In genomic region chr11:28107726-28108618, GRCh38 we compare ENCODE assay signal across 1 cellular context.
A peak's percentile ranks its signal among the peaks of the same experiment; 100 is the strongest.
TF ChIP-seq lines count a peak whose summit lies in the region.

TSS of gene KIF18A (minus strand) at chr11:28108156. CDS start at chr11:28097947, 10,209 bp downstream.
A gene with protein sequence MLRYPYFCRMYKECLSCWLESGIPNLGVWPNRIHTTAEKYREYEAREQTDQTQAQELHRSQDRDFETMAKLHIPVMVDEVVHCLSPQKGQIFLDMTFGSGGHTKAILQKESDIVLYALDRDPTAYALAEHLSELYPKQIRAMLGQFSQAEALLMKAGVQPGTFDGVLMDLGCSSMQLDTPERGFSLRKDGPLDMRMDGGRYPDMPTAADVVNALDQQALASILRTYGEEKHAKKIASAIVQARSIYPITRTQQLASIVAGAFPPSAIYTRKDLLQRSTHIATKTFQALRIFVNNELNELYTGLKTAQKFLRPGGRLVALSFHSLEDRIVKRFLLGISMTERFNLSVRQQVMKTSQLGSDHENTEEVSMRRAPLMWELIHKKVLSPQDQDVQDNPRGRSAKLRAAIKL (plus strand): TSS chr11:28108388. CDS start chr11:28113335, 4,947 bp downstream.

TF ChIP-seq in K562, 482 proteins besides CTCF, POLR2A, EP300 and RAD21 (continued from another document and continues in another):
- TF ChIP-seq MLLT1 (IDR thresholded peaks at IDR 0.05) (peak; percentile 40 to 66; a peak in 2 of 4 replicates), GATAD2B (IDR thresholded peaks at IDR 0.05; ENCODE audit: borderline replicate concordance) (no peak), ZNF696 (CRISPR knock-in tag; conservative IDR thresholded peaks at IDR 0.05) (no peak), TAL1 (IDR thresholded peaks at IDR 0.05) (no peak), GATA2 (CRISPR knock-in tag; IDR thresholded peaks at IDR 0.05) (no peak), DACH1 (IDR thresholded peaks at IDR 0.05; ENCODE audit: partially characterized antibody) (no peak), ZNF644 (tag; IDR thresholded peaks at IDR 0.05; ENCODE audit: low read depth) (no peak), ZNF57 (CRISPR knock-in tag; IDR thresholded peaks at IDR 0.05) (no peak), NFRKB (IDR thresholded peaks at IDR 0.05; ENCODE audit: low read depth) (0 out of 2 replicates have a peak, but pooled peaks have one; percentile 41), ASH1L (IDR thresholded peaks at IDR 0.05; ENCODE audit: borderline replicate concordance, low read depth, partially characterized antibody) (no peak), POLR2AphosphoS5 (IDR thresholded peaks at IDR 0.05; ENCODE audit: control insufficient read depth, insufficient read depth, low read depth, low read length) (peak; percentile 76), DIDO1 (tag; IDR thresholded peaks at IDR 0.05; ENCODE audit: low read depth) (no peak), NELFE (IDR thresholded peaks at IDR 0.05; ENCODE audit: insufficient read depth, insufficient read length) (no peak), CBX3 (IDR thresholded peaks at IDR 0.05; ENCODE audit: borderline replicate concordance in 1 of 2, low read length in 2 of 2) (0 out of 3 replicates have a peak, but pooled peaks of 1 of the 2 experiments have one; percentile 39), NCOA1 (IDR thresholded peaks at IDR 0.05; ENCODE audit: low read depth) (0 out of 2 replicates have a peak, but pooled peaks have one; percentile 9), ZBTB49 (CRISPR knock-in tag; IDR thresholded peaks at IDR 0.05; ENCODE audit: borderline replicate concordance) (no peak), XRCC5 (IDR thresholded peaks at IDR 0.05; ENCODE audit: low read depth, low read length) (0 out of 2 replicates have a peak, but pooled peaks have one; percentile 72), NCOA6 (IDR thresholded peaks at IDR 0.05) (peak; percentile 73; the same call in 1 of the 2 replicates), ARNT (IDR thresholded peaks at IDR 0.05) (0 out of 4 replicates have a peak, but pooled peaks of 1 of the 2 experiments have one; percentile 15), PML (IDR thresholded peaks at IDR 0.05; ENCODE audit: low read length) (peak; percentile 44; the same call in 1 of the 2 replicates), TAF1 (IDR thresholded peaks at IDR 0.05; ENCODE audit: control insufficient read depth, extremely low read depth, insufficient read depth, low read length, severe bottlenecking) (peak; percentile 87), PCBP2 (IDR thresholded peaks at IDR 0.05; ENCODE audit: low read depth, low read length, poor library complexity, severe bottlenecking) (no peak), CSDE1 (IDR thresholded peaks at IDR 0.05) (peak in 1 of 2 experiments; percentile 93; a peak in 2 of 4 replicates), SRF (CRISPR knock-in tag; IDR thresholded peaks at IDR 0.05) (peak in 1 of 2 experiments; percentile 88; a peak in 2 of 4 replicates), TFAM (CRISPR knock-in tag; conservative IDR thresholded peaks at IDR 0.05) (no peak), E2F3 (CRISPR knock-in tag; IDR thresholded peaks at IDR 0.05) (peak; percentile 89), ATF3 (IDR thresholded peaks at IDR 0.05) (peak; percentile 92), ATF3 (CRISPR knock-in tag; conservative IDR thresholded peaks at IDR 0.05) (no peak; the same call in 1 of the 2 replicates), ZFX (CRISPR knock-in tag; IDR thresholded peaks at IDR 0.05) (peak; percentile 98), HDAC6 (IDR thresholded peaks at IDR 0.05; ENCODE audit: low read depth, low read length) (no peak), U2AF1 (optimal IDR thresholded peaks at IDR 0.05; ENCODE audit: low read depth, low read length) (no peak), FOS (IDR thresholded peaks at IDR 0.05; ENCODE audit: extremely low read depth, insufficient read length) (peak; percentile 35), RBFOX2 (IDR thresholded peaks at IDR 0.05; ENCODE audit: low read depth, low read length) (peak; percentile 91), THRAP3 (IDR thresholded peaks at IDR 0.05; ENCODE audit: borderline replicate concordance) (no peak), EGR1 (conservative IDR thresholded peaks at IDR 0.05) (peak; percentile 69), SP1 (CRISPR knock-in tag; IDR thresholded peaks at IDR 0.05) (peak; percentile 82), ZNF77 (CRISPR knock-in tag; IDR thresholded peaks at IDR 0.05) (no peak), PHF8 (IDR thresholded peaks at IDR 0.05; ENCODE audit: borderline replicate concordance, low read length) (peak; percentile 89)
- TF ChIP-seq, protein P1, sequence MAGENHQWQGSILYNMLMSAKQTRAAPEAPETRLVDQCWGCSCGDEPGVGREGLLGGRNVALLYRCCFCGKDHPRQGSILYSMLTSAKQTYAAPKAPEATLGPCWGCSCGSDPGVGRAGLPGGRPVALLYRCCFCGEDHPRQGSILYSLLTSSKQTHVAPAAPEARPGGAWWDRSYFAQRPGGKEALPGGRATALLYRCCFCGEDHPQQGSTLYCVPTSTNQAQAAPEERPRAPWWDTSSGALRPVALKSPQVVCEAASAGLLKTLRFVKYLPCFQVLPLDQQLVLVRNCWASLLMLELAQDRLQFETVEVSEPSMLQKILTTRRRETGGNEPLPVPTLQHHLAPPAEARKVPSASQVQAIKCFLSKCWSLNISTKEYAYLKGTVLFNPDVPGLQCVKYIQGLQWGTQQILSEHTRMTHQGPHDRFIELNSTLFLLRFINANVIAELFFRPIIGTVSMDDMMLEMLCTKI (IDR thresholded peaks at IDR 0.05; ENCODE audit: partially characterized antibody): no peak
- TF ChIP-seq, protein P2, sequence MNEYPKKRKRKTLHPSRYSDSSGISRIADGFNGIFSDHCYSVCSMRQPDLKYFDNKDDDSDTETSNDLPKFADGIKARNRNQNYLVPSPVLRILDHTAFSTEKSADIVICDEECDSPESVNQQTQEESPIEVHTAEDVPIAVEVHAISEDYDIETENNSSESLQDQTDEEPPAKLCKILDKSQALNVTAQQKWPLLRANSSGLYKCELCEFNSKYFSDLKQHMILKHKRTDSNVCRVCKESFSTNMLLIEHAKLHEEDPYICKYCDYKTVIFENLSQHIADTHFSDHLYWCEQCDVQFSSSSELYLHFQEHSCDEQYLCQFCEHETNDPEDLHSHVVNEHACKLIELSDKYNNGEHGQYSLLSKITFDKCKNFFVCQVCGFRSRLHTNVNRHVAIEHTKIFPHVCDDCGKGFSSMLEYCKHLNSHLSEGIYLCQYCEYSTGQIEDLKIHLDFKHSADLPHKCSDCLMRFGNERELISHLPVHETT (CRISPR knock-in tag; conservative IDR thresholded peaks at IDR 0.05 in 1 of 2, IDR thresholded peaks at IDR 0.05 in 1 of 2): no peak
- TF ChIP-seq, protein P3, sequence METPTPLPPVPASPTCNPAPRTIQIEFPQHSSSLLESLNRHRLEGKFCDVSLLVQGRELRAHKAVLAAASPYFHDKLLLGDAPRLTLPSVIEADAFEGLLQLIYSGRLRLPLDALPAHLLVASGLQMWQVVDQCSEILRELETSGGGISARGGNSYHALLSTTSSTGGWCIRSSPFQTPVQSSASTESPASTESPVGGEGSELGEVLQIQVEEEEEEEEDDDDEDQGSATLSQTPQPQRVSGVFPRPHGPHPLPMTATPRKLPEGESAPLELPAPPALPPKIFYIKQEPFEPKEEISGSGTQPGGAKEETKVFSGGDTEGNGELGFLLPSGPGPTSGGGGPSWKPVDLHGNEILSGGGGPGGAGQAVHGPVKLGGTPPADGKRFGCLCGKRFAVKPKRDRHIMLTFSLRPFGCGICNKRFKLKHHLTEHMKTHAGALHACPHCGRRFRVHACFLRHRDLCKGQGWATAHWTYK (CRISPR knock-in tag; IDR thresholded peaks at IDR 0.05): no peak
- TF ChIP-seq, protein P4, sequence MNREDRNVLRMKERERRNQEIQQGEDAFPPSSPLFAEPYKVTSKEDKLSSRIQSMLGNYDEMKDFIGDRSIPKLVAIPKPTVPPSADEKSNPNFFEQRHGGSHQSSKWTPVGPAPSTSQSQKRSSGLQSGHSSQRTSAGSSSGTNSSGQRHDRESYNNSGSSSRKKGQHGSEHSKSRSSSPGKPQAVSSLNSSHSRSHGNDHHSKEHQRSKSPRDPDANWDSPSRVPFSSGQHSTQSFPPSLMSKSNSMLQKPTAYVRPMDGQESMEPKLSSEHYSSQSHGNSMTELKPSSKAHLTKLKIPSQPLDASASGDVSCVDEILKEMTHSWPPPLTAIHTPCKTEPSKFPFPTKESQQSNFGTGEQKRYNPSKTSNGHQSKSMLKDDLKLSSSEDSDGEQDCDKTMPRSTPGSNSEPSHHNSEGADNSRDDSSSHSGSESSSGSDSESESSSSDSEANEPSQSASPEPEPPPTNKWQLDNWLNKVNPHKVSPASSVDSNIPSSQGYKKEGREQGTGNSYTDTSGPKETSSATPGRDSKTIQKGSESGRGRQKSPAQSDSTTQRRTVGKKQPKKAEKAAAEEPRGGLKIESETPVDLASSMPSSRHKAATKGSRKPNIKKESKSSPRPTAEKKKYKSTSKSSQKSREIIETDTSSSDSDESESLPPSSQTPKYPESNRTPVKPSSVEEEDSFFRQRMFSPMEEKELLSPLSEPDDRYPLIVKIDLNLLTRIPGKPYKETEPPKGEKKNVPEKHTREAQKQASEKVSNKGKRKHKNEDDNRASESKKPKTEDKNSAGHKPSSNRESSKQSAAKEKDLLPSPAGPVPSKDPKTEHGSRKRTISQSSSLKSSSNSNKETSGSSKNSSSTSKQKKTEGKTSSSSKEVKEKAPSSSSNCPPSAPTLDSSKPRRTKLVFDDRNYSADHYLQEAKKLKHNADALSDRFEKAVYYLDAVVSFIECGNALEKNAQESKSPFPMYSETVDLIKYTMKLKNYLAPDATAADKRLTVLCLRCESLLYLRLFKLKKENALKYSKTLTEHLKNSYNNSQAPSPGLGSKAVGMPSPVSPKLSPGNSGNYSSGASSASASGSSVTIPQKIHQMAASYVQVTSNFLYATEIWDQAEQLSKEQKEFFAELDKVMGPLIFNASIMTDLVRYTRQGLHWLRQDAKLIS (CRISPR knock-in tag; IDR thresholded peaks at IDR 0.05): no peak
- TF ChIP-seq, protein P5, sequence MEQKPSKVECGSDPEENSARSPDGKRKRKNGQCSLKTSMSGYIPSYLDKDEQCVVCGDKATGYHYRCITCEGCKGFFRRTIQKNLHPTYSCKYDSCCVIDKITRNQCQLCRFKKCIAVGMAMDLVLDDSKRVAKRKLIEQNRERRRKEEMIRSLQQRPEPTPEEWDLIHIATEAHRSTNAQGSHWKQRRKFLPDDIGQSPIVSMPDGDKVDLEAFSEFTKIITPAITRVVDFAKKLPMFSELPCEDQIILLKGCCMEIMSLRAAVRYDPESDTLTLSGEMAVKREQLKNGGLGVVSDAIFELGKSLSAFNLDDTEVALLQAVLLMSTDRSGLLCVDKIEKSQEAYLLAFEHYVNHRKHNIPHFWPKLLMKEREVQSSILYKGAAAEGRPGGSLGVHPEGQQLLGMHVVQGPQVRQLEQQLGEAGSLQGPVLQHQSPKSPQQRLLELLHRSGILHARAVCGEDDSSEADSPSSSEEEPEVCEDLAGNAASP (IDR thresholded peaks at IDR 0.05): no peak
- TF ChIP-seq, protein P6, sequence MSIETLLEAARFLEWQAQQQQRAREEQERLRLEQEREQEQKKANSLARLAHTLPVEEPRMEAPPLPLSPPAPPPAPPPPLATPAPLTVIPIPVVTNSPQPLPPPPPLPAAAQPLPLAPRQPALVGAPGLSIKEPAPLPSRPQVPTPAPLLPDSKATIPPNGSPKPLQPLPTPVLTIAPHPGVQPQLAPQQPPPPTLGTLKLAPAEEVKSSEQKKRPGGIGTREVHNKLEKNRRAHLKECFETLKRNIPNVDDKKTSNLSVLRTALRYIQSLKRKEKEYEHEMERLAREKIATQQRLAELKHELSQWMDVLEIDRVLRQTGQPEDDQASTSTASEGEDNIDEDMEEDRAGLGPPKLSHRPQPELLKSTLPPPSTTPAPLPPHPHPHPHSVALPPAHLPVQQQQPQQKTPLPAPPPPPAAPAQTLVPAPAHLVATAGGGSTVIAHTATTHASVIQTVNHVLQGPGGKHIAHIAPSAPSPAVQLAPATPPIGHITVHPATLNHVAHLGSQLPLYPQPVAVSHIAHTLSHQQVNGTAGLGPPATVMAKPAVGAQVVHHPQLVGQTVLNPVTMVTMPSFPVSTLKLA (conservative IDR thresholded peaks at IDR 0.05): peak; percentile 60 to 89
- TF ChIP-seq, protein P7, sequence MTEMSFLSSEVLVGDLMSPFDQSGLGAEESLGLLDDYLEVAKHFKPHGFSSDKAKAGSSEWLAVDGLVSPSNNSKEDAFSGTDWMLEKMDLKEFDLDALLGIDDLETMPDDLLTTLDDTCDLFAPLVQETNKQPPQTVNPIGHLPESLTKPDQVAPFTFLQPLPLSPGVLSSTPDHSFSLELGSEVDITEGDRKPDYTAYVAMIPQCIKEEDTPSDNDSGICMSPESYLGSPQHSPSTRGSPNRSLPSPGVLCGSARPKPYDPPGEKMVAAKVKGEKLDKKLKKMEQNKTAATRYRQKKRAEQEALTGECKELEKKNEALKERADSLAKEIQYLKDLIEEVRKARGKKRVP (CRISPR knock-in tag; IDR thresholded peaks at IDR 0.05): no peak
- TF ChIP-seq, protein P8, sequence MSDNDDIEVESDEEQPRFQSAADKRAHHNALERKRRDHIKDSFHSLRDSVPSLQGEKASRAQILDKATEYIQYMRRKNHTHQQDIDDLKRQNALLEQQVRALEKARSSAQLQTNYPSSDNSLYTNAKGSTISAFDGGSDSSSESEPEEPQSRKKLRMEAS (CRISPR knock-in tag; IDR thresholded peaks at IDR 0.05): peak; percentile 29; the same call in 1 of the 2 replicates
